8 cellular contexts compared by ENCODE assay signal in genomic region chr16:84819644-84820304, GRCh38. TPM values are rescaled to one million over a fixed set of nuclear protein-coding genes. Genes with fewer than 3 reads are reported as not detected.
A peak's percentile ranks its signal among the peaks of the same experiment; 100 is the strongest.
DNase-seq lines count a peak whose midpoint lies in the region; ATAC-seq, FAIRE-seq and TF ChIP-seq lines count a peak whose summit lies in the region.

TSS of gene CRISPLD2 (plus strand) at chr16:84819985. CDS start at chr16:84838496, 18,511 bp downstream.

- no peak for ATAC-seq in GM19328 (IDR thresholded peaks at IDR 0.05; ENCODE audit: unreplicated experiment)

- dilution Hi-C loops in keratinocyte (cut with MboI; ENCODE audit: extremely low pct_ligation_motif_present, low sequenced_read_pairs) = no loop called here

- H3K36me3 ChIP-seq in HAP-1 (replicated peaks) (no peaks in the 10 kb centered on the region), keratinocyte (ENCODE audit: control insufficient read depth in 2 of 2, extremely low read depth in 1 of 2, insufficient read depth in 2 of 2, low read length in 2 of 2) (no peaks in the 10 kb centered on the region), spleen (no peaks in the 10 kb centered on the region)

- intact Hi-C loops in spleen (cut with DNase I; ENCODE audit: low total_unique reads) = loop anchor here (10.0 kb wide), 1 partner anchor 65 kb away; no protein-coding TSS in a partner anchor

- H3K9me3 ChIP-seq in HAP-1 (no peaks in the 10 kb centered on the region), keratinocyte (ENCODE audit: control insufficient read depth, low read depth, low read length) (no peaks in the 10 kb centered on the region), spleen (no peaks in the 10 kb centered on the region)

- peak; percentile 98 for DNase-seq in AG08395 (ENCODE audit: low spot score)
- peak; percentile 85 to 98 for DNase-seq in HAP-1 (ENCODE audit: low spot score in 2 of 2)
- DNase-seq in NCI-H345 (lab: John Stamatoyannopoulos, UW) = peak; percentile 92
- peak; percentile 84 to 88 for DNase-seq in activated CD4-positive, alpha-beta T cell treated with anti-CD3 and anti-CD28 coated beads for 4 hours
- peak; percentile 80 for DNase-seq in cerebellum (ENCODE audit: low spot score)
- DNase-seq in keratinocyte (ENCODE audit: low read depth, low spot score) = peak; percentile 48
- peak; percentile 97 for DNase-seq in spleen

- H3K27ac ChIP-seq in keratinocyte (ENCODE audit: control insufficient read depth, insufficient read depth, low read length) = no peak within 1 kb of the TSS
- H3K27ac ChIP-seq in spleen = peak within 1 kb of the TSS in 6 of 8 donors; percentile 52 to 85 (median 72)

- H3K4me2 ChIP-seq in keratinocyte (ENCODE audit: control insufficient read depth, extremely low read depth, insufficient read depth, low read depth, low read length) = peak within 1 kb of the TSS; percentile 93

- H3K9ac ChIP-seq in keratinocyte (ENCODE audit: control insufficient read depth, extremely low read depth, insufficient read depth, low read length) = no peak within 1 kb of the TSS

- FAIRE-seq in keratinocyte (lab: Jason Lieb, UNC) = peak; percentile 26

- H2AFZ ChIP-seq in keratinocyte (ENCODE audit: control insufficient read depth, low read length) = no peak within 1 kb of the TSS

- H3K27me3 ChIP-seq in HAP-1 (ENCODE audit: low read depth) = peaks cover 10% of the 10 kb centered on the region
- peaks cover 32% of the 10 kb centered on the region for H3K27me3 ChIP-seq in keratinocyte (ENCODE audit: control insufficient read depth, extremely low read depth, insufficient read depth, low read length)
- H3K27me3 ChIP-seq in spleen (replicated peaks in 1 of 7) = peaks cover 0 to 76% (median 9%) of the 10 kb centered on the region in 7 donors

- TF ChIP-seq POLR2A in spleen (IDR thresholded peaks at IDR 0.05) = peak; percentile 53 to 79 (median 55)

- no peaks in the 10 kb centered on the region for H3K9me1 ChIP-seq in keratinocyte (ENCODE audit: control insufficient read depth, extremely low read depth, insufficient read depth, low read length)

- WGBS in spleen, 5 donors = 2 to 15% (median 4%) methylated on average over 12 to 53 of the region's 53 CpGs

- peak within 1 kb of the TSS; percentile 28 for H3K4me3 ChIP-seq in HAP-1
- H3K4me3 ChIP-seq in keratinocyte (ENCODE audit: control insufficient read depth in 2 of 3, extremely low read depth in 1 of 3, insufficient read depth in 2 of 3, low read depth in 1 of 3, low read length in 3 of 3) = peak within 1 kb of the TSS; percentile 19 to 69 (median 58)
- H3K4me3 ChIP-seq in spleen = peak within 1 kb of the TSS; percentile 37 to 73 (median 56)

- TF ChIP-seq CTCF in keratinocyte (optimal IDR thresholded peaks at IDR 0.05 in 1 of 3, IDR thresholded peaks at IDR 0.05 in 1 of 3, conservative IDR thresholded peaks at IDR 0.05 in 1 of 3; ENCODE audit: extremely low read depth in 1 of 3, insufficient read depth in 2 of 3, low read length in 3 of 3) = no peak
- peak in 1 of 11 experiments; percentile 16 for TF ChIP-seq CTCF in spleen (IDR thresholded peaks at IDR 0.05 in 8 of 11, conservative IDR thresholded peaks at IDR 0.05 in 3 of 11)

- no peaks in the 10 kb centered on the region for H3K79me2 ChIP-seq in keratinocyte (ENCODE audit: control insufficient read depth, insufficient read depth, low read length)

- H4K20me1 ChIP-seq in keratinocyte (ENCODE audit: control insufficient read depth, extremely low read depth, insufficient read depth, low read length) = peaks cover 6% of the 10 kb centered on the region

- H3K4me1 ChIP-seq in HAP-1 = peaks cover 4% of the 10 kb centered on the region
- peaks cover 15% of the 10 kb centered on the region for H3K4me1 ChIP-seq in keratinocyte (ENCODE audit: control insufficient read depth, extremely low read depth, insufficient read depth, low read length)
- peaks cover 5 to 57% (median 24%) of the 10 kb centered on the region in 6 donors for H3K4me1 ChIP-seq in spleen

- in situ Hi-C loops in HAP-1 (cut with MboI; ENCODE audit: low sequenced_read_pairs) = no loop called here

RNA-seq across cellular contexts. Expression of gene CRISPLD2, which starts in this region (rescaled TPM):
- total RNA-seq in cerebellum (4.8 TPM), spleen (100 to 1,000 TPM in 3 of 7 donors, 10 to 100 TPM in 4; 38.5 to 271 (median 92.8) TPM)
- polyA plus RNA-seq in keratinocyte (1.2 to 2.0 TPM (median 1.3 TPM) in 3 replicates), spleen (10 to 100 TPM in 1 of 3 donors, 1 to 10 TPM in 2; 7.9 to 12.3 (median 9.3) TPM)
- 8.2 TPM for polyA plus RNA-seq in keratinocyte (2011; ENCODE audit: low read depth)
- 0.60 and 0.70 TPM in 2 replicates for polyA plus RNA-seq in keratinocyte (2011; cell fraction: cytosol; rRNA removed)
- polyA plus RNA-seq in keratinocyte (2011; cell fraction: nucleus; rRNA removed) = 3.2 and 3.3 TPM in 2 replicates
- 0.97 and 5.1 TPM in 2 replicates for polyA plus RNA-seq in keratinocyte (2012; ENCODE audit: low replicate concordance)
- polyA minus RNA-seq in keratinocyte = 1.6 to 3.5 TPM (median 3.4 TPM) in 3 replicates
- polyA minus RNA-seq in keratinocyte (2011; cell fraction: cytosol; rRNA and poly(A)+ RNA removed) = 0.96 TPM
- 6.3 TPM in 2 replicates for polyA minus RNA-seq in keratinocyte (2011; cell fraction: nucleus; rRNA and poly(A)+ RNA removed)

Comparison
In these comparisons a context has a peak if more than half of its experiments do, and no peak if none do; other contexts are left out.
1. DNase-seq: peak in every context shown above with its lines; median percentile 98 in AG08395; 97 in spleen; 92 in NCI-H345; 92 in HAP-1; 86 in activated CD4-positive, alpha-beta T cell treated with anti-CD3 and anti-CD28 coated beads for 4 hours; 80 in cerebellum; 48 in keratinocyte.